Comparison of ENCODE assay signal across 17 cellular contexts in the genomic region with DNA sequence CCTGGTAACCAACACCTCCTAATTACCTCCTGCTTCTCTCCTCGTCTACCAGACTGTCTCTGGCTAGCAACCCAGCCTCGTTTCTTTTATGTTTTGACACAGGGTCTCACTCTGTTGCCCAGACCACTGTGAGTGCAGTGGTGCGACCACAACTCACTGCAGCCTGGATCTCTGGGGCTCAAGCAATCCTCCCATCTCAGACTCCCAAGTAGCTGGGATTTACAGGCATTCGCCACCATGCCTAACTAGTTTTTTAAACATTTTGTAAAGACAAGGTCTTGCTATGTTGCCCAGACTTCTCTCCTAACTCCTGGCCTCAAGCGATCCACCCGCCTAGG. TPM values are rescaled to one million over a fixed set of nuclear protein-coding genes. Genes with fewer than 3 reads are reported as not detected.
DNase-seq lines count a peak whose midpoint lies in the region; ATAC-seq, FAIRE-seq and TF ChIP-seq lines count a peak whose summit lies in the region.
"Had no signal": no experiment of that assay in that cellular context is flagged by ENCODE, and none has a peak within 500 bp of the region (broad histone marks: within the 10 kb centered on the region; RNA-seq: fewer than 3 reads in every experiment).

No MANE protein-coding gene starts in this region.

- H3K27me3 ChIP-seq in Loucy (ENCODE audit: insufficient read depth, low read length, poor library complexity, severe bottlenecking) (no peaks in the 10 kb centered on the region), H1 (replicated peaks in 1 of 4; ENCODE audit: control insufficient read depth in 3 of 4, extremely low read depth in 1 of 4, insufficient read depth in 3 of 4, low read length in 3 of 4) (peaks cover 15 to 33% (median 30%) of the 10 kb centered on the region in 4 experiments), neutrophil (no peaks in the 10 kb centered on the region), tibial artery (no peaks in the 10 kb centered on the region)

- peak overlapping the region; percentile 93; the same call in 1 of the 2 replicates for H2AK5ac ChIP-seq in H1 (ENCODE audit: low read depth, low read length)

- CTCF ChIA-PET in H1 (lab: Charles Lee; ENCODE audit: partially characterized antibody), result no interaction called here

- no peak overlapping the region for H2BK15ac ChIP-seq in H1 (ENCODE audit: low read length)

- H3K9me3 ChIP-seq in Loucy (ENCODE audit: insufficient read depth, low read depth, low read length), result no peaks in the 10 kb centered on the region
- no peaks in the 10 kb centered on the region for H3K9me3 ChIP-seq in H1 (ENCODE audit: insufficient read depth in 2 of 2, low read depth in 1 of 2, low read length in 1 of 2)
- no peaks in the 10 kb centered on the region for H3K9me3 ChIP-seq in neutrophil
- no peaks in the 10 kb centered on the region for H3K9me3 ChIP-seq in tibial artery

- H3K56ac ChIP-seq in H1 (replicated peaks; ENCODE audit: insufficient read length, low read depth, low read length), result no peak overlapping the region

- no peak overlapping the region for H2BK5ac ChIP-seq in H1 (ENCODE audit: low read depth, low read length)

- peak overlapping the region; percentile 39 for H3K4me3 ChIP-seq in Loucy (ENCODE audit: low read length, poor library complexity, severe bottlenecking)
- H3K4me3 ChIP-seq in H1 (ENCODE audit: extremely low read depth in 1 of 4, insufficient read depth in 2 of 4, low read depth in 3 of 4, low read length in 4 of 4), result no peak overlapping the region
- H3K4me3 ChIP-seq in neutrophil (ENCODE audit: low read depth in 1 of 2, low read length in 1 of 2), result no peak overlapping the region
- no peak overlapping the region for H3K4me3 ChIP-seq in tibial artery
- H3K4me3 ChIP-seq: PC-9 had no signal

- WGBS in H1 (ENCODE audit: extremely low coverage in 1 of 2, insufficient coverage in 1 of 2, insufficient read length in 1 of 2, insufficient replicate concordance in 2 of 2, low coverage in 1 of 2, low lambda C conversion rate in 2 of 2, missing lambda C conversion rate in 1 of 2), 2 experiments, result 91% methylated on average over 6 of the region's 6 CpGs; no CpG with 5 or more reads in 1 of the 2 experiments

- no peak overlapping the region for H2BK120ac ChIP-seq in H1 (replicated peaks; ENCODE audit: low read depth, low read length)

- H3K9me2 ChIP-seq in Loucy (replicated peaks; ENCODE audit: low read depth, low read length), result no peaks in the 10 kb centered on the region

- no peak for TF ChIP-seq POLR2A in H1 (IDR thresholded peaks at IDR 0.05; ENCODE audit: control extremely low read depth in 1 of 2, low read depth in 2 of 2, low read length in 2 of 2)

- H2AFZ ChIP-seq in Loucy (ENCODE audit: low read length) (no peak overlapping the region), H1 (ENCODE audit: low read length) (no peak overlapping the region)
- H2AFZ ChIP-seq: PC-9 had no signal

- H3K36me3 ChIP-seq in Loucy (ENCODE audit: insufficient read depth, low read length) (peaks cover 11% of the 10 kb centered on the region; the same call in 1 of the 2 replicates), H1 (ENCODE audit: control insufficient read depth in 2 of 4, insufficient read depth in 4 of 4, low read length in 3 of 4) (no peaks in the 10 kb centered on the region), neutrophil (no peaks in the 10 kb centered on the region), tibial artery (no peaks in the 10 kb centered on the region)

- peaks cover 3% of the 10 kb centered on the region; the same call in 1 of the 2 replicates for H3K23me2 ChIP-seq in H1 (ENCODE audit: low read depth, low read length)

- H3K4me2 ChIP-seq in Loucy (ENCODE audit: low read depth, low read length, poor library complexity, severe bottlenecking) (peak overlapping the region; percentile 64), H1 (ENCODE audit: insufficient read depth in 1 of 2, low read depth in 2 of 2, low read length in 2 of 2) (no peak overlapping the region)
- H3K4me2 ChIP-seq: PC-9 had no signal

- no peak overlapping the region for H4K91ac ChIP-seq in H1 (replicated peaks; ENCODE audit: insufficient read length, low read length)

- peaks cover 3% of the 10 kb centered on the region for H3F3A ChIP-seq in Loucy (ENCODE audit: low read depth)

- no peak overlapping the region for H3K18ac ChIP-seq in H1 (ENCODE audit: extremely low read depth, low read length)

- no peak overlapping the region for H2BK12ac ChIP-seq in H1 (ENCODE audit: low read depth, low read length)

- no peak overlapping the region for H3K14ac ChIP-seq in H1 (ENCODE audit: insufficient read length)

- ATAC-seq in GM21360 (IDR thresholded peaks at IDR 0.05; ENCODE audit: unreplicated experiment) (no peak), HG03342 (IDR thresholded peaks at IDR 0.05; ENCODE audit: unreplicated experiment) (no peak)
- ATAC-seq: activated CD4-positive, alpha-beta T cell treated with anti-CD3 and anti-CD28 coated beads for 36 hours had no signal

- DNase-seq in H1 (ENCODE audit: low read depth in 1 of 2, low spot score in 2 of 2) (no peak), tibial artery (no peak), mucosa of gallbladder (ENCODE audit: low spot score) (no peak), DMS79 (lab: John Stamatoyannopoulos, UW) (no peak)
- DNase-seq: activated CD4-positive, alpha-beta T cell treated with anti-CD3 and anti-CD28 coated beads for 36 hours; activated CD8-positive, alpha-beta memory T cell treated with anti-CD3 and anti-CD28 coated beads, Interleukin-2, amount 50 U/mL, for 48 hours; activated gamma-delta T cell treated with Interleukin-2 at 50 U/mL for 16 hours; DMS153; Karpas-422; NCI-H1105 treated with DMSO at 0.1 percent for 48 hours; PC-9; T1000 had no signal

- H3K23ac ChIP-seq in H1 (ENCODE audit: insufficient read length), result no peak overlapping the region

- peaks cover 100% of the 10 kb centered on the region for H3K79me2 ChIP-seq in Loucy (ENCODE audit: insufficient read depth, low read length)
- no peaks in the 10 kb centered on the region for H3K79me2 ChIP-seq in H1 (ENCODE audit: control insufficient read depth in 1 of 2, insufficient read depth in 2 of 2, low read length in 2 of 2)

- POLR2A ChIA-PET in H1 (lab: Charles Lee; ENCODE audit: partially characterized antibody), result no interaction called here

- TF ChIP-seq CTCF in Loucy (conservative IDR thresholded peaks at IDR 0.05; ENCODE audit: low read length) (no peak), H1 (IDR thresholded peaks at IDR 0.05; ENCODE audit: control extremely low read depth in 1 of 3, insufficient read depth in 1 of 3, low read depth in 1 of 3, low read length in 3 of 3) (no peak), neutrophil (IDR thresholded peaks at IDR 0.05) (no peak), tibial artery (IDR thresholded peaks at IDR 0.05) (no peak)

- peaks cover 39% of the 10 kb centered on the region for H4K20me1 ChIP-seq in Loucy (ENCODE audit: insufficient read depth, low read length, poor library complexity, severe bottlenecking)
- peaks cover 0 to 3% of the 10 kb centered on the region in 2 experiments for H4K20me1 ChIP-seq in H1 (replicated peaks in 1 of 2; ENCODE audit: control insufficient read depth in 1 of 2, insufficient read depth in 2 of 2, low read length in 2 of 2)

- TF ChIP-seq EP300 in H1 (IDR thresholded peaks at IDR 0.05; ENCODE audit: borderline replicate concordance in 1 of 2, low read depth in 2 of 2, low read length in 2 of 2), result no peak

- no peak for TF ChIP-seq RAD21 in H1 (IDR thresholded peaks at IDR 0.05 in 1 of 2, conservative IDR thresholded peaks at IDR 0.05 in 1 of 2; ENCODE audit: low read depth in 2 of 2, low read length in 2 of 2)

- H4K5ac ChIP-seq in H1 (ENCODE audit: insufficient read length, low read depth, low read length), result no peak overlapping the region

- H4K8ac ChIP-seq in H1 (ENCODE audit: extremely low read depth, insufficient read depth, low read length), result no peak overlapping the region

- peaks cover 27% of the 10 kb centered on the region for H3K4me1 ChIP-seq in Loucy (ENCODE audit: insufficient read depth, low read length, poor library complexity, severe bottlenecking)
- H3K4me1 ChIP-seq in H1 (replicated peaks in 1 of 4; ENCODE audit: control insufficient read depth in 3 of 4, insufficient read depth in 4 of 4, low read length in 3 of 4), result peaks cover 9 to 14% (median 12%) of the 10 kb centered on the region in 4 experiments
- H3K4me1 ChIP-seq in neutrophil (ENCODE audit: control insufficient read depth in 1 of 2, insufficient read depth in 1 of 2, low read depth in 1 of 2, low read length in 1 of 2), result peaks cover 10 to 28% of the 10 kb centered on the region in 2 experiments
- H3K4me1 ChIP-seq in tibial artery, result peaks cover 0 to 84% (median 29%) of the 10 kb centered on the region in 4 donors

- FAIRE-seq in H1 (lab: Jason Lieb, UNC), result no peak

- H3K79me1 ChIP-seq in H1 (ENCODE audit: low read depth, low read length), result no peaks in the 10 kb centered on the region; the same call in 1 of the 2 replicates

- H3K4ac ChIP-seq in H1 (replicated peaks; ENCODE audit: insufficient read length, low read depth, low read length), result no peak overlapping the region

- no peak overlapping the region for H2BK20ac ChIP-seq in H1 (ENCODE audit: low read length)

- intact Hi-C loops in tibial artery (cut with DNase I; ENCODE audit: low total_unique reads), result no loop called here

- H3K9ac ChIP-seq in Loucy (ENCODE audit: low read depth, low read length, poor library complexity, severe bottlenecking) (peak overlapping the region; percentile 39), H1 (replicated peaks in 1 of 4; ENCODE audit: extremely low read depth in 1 of 4, low read depth in 3 of 4, low read length in 3 of 4) (no peak overlapping the region)

- no peak overlapping the region for H3K27ac ChIP-seq in H1 (ENCODE audit: low read depth, low read length)
- peak overlapping the region; percentile 63 for H3K27ac ChIP-seq in neutrophil
- H3K27ac ChIP-seq in tibial artery, result peak overlapping the region; percentile 21 to 48
- H3K27ac ChIP-seq: HL-60, PC-9 had no signal

TF ChIP-seq in H1, 55 proteins besides CTCF, POLR2A, EP300 and RAD21:
- TF ChIP-seq NANOG (IDR thresholded peaks at IDR 0.05; ENCODE audit: insufficient read depth, low read depth, low read length, poor library complexity, severe bottlenecking) (no peak), SP2 (IDR thresholded peaks at IDR 0.05; ENCODE audit: low read length) (no peak)

RNA-seq across cellular contexts. Expression of a gene that starts 10.2 kb away (rescaled TPM):
- 8.6 and 9.9 TPM in 2 replicates for total RNA-seq in H1 (2021; fragmentation: NEBNext Ultra II Directional; extraction: Animal tissue kit (Norgen Biotek cat#: 25700))
- polyA plus RNA-seq in H1 (2011; rRNA removed), result 1.7 and 3.2 TPM in 2 replicates
- 2.3 TPM for polyA plus RNA-seq in H1 (2011; cell fraction: cytosol; rRNA removed)
- polyA plus RNA-seq in H1 (2011; cell fraction: nucleus; rRNA removed), result 6.3 TPM
- polyA plus RNA-seq in H1 (2012, experiment 1 of 2), result 6.6 to 8.1 TPM (median 7.1 TPM) in 4 replicates
- 6.2 TPM for polyA plus RNA-seq in H1 (2012, experiment 2 of 2)
- 7.2 TPM for polyA plus RNA-seq in H1 (2013, experiment 1 of 2)
- polyA plus RNA-seq in H1 (2013, experiment 2 of 2), result 6.0 TPM
- 2.0 and 2.7 TPM in 2 replicates for polyA minus RNA-seq in H1 (2011; rRNA and poly(A)+ RNA removed)
- 9.5 TPM for polyA minus RNA-seq in H1 (2011; cell fraction: cytosol; rRNA and poly(A)+ RNA removed)
- polyA minus RNA-seq in H1 (2011; cell fraction: nucleus; rRNA and poly(A)+ RNA removed), result 2.5 TPM
- 171 TPM for total RNA-seq in mucosa of gallbladder

Comparison
In these comparisons a context has a peak if more than half of its experiments do, and no peak if none do; other contexts are left out.
1. RNA of a gene that starts 10.2 kb away (total RNA-seq): 171 TPM in mucosa of gallbladder (single experiment); 8.6 to 9.9 TPM in H1; every median in the first group is over 10 times any median in the second.